ENCODE assay signal across 2 cellular contexts in the genomic region with DNA sequence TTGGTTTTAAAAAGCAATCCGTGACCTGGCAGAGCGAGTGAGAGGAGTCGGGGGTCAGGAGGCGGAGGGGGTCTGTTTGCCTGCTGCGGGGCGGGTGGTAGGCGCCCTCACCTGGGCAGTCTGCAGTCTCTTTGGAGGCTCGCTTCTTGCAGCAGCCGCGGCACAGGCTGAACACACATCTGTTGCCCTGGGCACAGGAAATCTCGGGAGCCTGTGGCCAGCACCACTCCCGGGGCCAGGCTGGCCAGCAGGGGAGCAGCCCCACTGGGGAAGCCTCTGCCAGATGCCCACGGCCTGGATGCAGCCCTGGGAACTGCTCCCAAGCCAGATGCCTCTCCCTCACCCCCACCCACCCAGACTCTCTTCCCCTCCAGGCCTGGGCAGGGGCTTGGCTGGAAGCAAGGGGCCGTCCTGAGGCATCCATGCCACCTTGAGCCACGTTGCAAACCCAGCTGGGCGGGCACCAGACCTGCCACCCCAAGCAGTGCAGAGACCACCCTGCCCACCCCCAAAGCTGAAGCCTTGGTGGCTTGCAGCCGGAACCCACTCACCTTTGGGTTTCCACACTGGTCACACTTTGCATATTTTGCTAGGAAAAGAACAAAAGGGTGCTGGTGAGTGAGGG.
TF ChIP-seq lines count a peak whose summit lies in the region.

No MANE protein-coding gene starts in this region.

TF ChIP-seq in HCT116, 20 proteins besides CTCF, POLR2A, EP300 and RAD21:
- TF ChIP-seq JUND (IDR thresholded peaks at IDR 0.05) (no peak), EZH2 (IDR thresholded peaks at IDR 0.05) (no peak), TCF7L2 (IDR thresholded peaks at IDR 0.05; ENCODE audit: borderline replicate concordance, extremely low read depth, insufficient read depth, insufficient read length) (no peak), ZNF274 (IDR thresholded peaks at IDR 0.05; ENCODE audit: low read depth, low read length) (no peak), EGR1 (IDR thresholded peaks at IDR 0.05; ENCODE audit: low read depth) (no peak), ELF1 (IDR thresholded peaks at IDR 0.05; ENCODE audit: borderline replicate concordance, low read depth) (no peak), CEBPB (IDR thresholded peaks at IDR 0.05; ENCODE audit: low read depth) (no peak)
- TF ChIP-seq, protein P1, sequence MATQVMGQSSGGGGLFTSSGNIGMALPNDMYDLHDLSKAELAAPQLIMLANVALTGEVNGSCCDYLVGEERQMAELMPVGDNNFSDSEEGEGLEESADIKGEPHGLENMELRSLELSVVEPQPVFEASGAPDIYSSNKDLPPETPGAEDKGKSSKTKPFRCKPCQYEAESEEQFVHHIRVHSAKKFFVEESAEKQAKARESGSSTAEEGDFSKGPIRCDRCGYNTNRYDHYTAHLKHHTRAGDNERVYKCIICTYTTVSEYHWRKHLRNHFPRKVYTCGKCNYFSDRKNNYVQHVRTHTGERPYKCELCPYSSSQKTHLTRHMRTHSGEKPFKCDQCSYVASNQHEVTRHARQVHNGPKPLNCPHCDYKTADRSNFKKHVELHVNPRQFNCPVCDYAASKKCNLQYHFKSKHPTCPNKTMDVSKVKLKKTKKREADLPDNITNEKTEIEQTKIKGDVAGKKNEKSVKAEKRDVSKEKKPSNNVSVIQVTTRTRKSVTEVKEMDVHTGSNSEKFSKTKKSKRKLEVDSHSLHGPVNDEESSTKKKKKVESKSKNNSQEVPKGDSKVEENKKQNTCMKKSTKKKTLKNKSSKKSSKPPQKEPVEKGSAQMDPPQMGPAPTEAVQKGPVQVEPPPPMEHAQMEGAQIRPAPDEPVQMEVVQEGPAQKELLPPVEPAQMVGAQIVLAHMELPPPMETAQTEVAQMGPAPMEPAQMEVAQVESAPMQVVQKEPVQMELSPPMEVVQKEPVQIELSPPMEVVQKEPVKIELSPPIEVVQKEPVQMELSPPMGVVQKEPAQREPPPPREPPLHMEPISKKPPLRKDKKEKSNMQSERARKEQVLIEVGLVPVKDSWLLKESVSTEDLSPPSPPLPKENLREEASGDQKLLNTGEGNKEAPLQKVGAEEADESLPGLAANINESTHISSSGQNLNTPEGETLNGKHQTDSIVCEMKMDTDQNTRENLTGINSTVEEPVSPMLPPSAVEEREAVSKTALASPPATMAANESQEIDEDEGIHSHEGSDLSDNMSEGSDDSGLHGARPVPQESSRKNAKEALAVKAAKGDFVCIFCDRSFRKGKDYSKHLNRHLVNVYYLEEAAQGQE (IDR thresholded peaks at IDR 0.05; ENCODE audit: low read depth): no peak
TF ChIP-seq in HCT116: peak in this region for 0.

TF ChIP-seq in GM12878, 131 proteins besides CTCF, POLR2A, EP300 and RAD21:
- TF ChIP-seq BRCA1 (IDR thresholded peaks at IDR 0.05; ENCODE audit: low read depth, low read length): no peak
- TF ChIP-seq NBN (IDR thresholded peaks at IDR 0.05): no peak
- TF ChIP-seq ATF7 (IDR thresholded peaks at IDR 0.05; ENCODE audit: low read depth): no peak
- TF ChIP-seq BHLHE40 (IDR thresholded peaks at IDR 0.05; ENCODE audit: borderline replicate concordance in 1 of 2, low read depth in 2 of 2, low read length in 1 of 2): no peak
- TF ChIP-seq PAX5 (IDR thresholded peaks at IDR 0.05; ENCODE audit: borderline replicate concordance, low read depth, low read length): no peak
- TF ChIP-seq CEBPB (IDR thresholded peaks at IDR 0.05; ENCODE audit: borderline replicate concordance in 1 of 2, low read depth in 2 of 2, low read length in 2 of 2): no peak
- TF ChIP-seq ZBED1 (IDR thresholded peaks at IDR 0.05; ENCODE audit: borderline replicate concordance): no peak
- TF ChIP-seq, protein P2, sequence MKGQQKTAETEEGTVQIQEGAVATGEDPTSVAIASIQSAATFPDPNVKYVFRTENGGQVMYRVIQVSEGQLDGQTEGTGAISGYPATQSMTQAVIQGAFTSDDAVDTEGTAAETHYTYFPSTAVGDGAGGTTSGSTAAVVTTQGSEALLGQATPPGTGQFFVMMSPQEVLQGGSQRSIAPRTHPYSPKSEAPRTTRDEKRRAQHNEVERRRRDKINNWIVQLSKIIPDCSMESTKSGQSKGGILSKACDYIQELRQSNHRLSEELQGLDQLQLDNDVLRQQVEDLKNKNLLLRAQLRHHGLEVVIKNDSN (IDR thresholded peaks at IDR 0.05; ENCODE audit: borderline replicate concordance, extremely low read length, insufficient read depth, low read depth, low read length): no peak
- TF ChIP-seq, protein P3, sequence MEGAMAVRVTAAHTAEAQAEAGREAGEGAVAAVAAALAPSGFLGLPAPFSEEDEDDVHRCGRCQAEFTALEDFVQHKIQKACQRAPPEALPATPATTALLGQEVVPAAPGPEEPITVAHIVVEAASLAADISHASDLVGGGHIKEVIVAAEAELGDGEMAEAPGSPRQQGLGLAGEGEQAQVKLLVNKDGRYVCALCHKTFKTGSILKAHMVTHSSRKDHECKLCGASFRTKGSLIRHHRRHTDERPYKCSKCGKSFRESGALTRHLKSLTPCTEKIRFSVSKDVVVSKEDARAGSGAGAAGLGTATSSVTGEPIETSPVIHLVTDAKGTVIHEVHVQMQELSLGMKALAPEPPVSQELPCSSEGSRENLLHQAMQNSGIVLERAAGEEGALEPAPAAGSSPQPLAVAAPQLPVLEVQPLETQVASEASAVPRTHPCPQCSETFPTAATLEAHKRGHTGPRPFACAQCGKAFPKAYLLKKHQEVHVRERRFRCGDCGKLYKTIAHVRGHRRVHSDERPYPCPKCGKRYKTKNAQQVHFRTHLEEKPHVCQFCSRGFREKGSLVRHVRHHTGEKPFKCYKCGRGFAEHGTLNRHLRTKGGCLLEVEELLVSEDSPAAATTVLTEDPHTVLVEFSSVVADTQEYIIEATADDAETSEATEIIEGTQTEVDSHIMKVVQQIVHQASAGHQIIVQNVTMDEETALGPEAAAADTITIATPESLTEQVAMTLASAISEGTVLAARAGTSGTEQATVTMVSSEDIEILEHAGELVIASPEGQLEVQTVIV (IDR thresholded peaks at IDR 0.05; ENCODE audit: borderline replicate concordance, partially characterized antibody): no peak
- no peak for TF ChIP-seq EED (IDR thresholded peaks at IDR 0.05; ENCODE audit: low read depth)
- no peak for TF ChIP-seq RCOR1 (conservative IDR thresholded peaks at IDR 0.05; ENCODE audit: low read depth, low read length)
